Comparison of ENCODE assay signal across 27 cellular contexts in genomic region chr3:170463011-170463410, GRCh38. TPM values are rescaled to one million over a fixed set of nuclear protein-coding genes. Genes with fewer than 3 reads are reported as not detected.
"Had no signal": no experiment of that assay in that cellular context is flagged by ENCODE, and none has a peak within 500 bp of the region (broad histone marks: within the 10 kb centered on the region; RNA-seq: fewer than 3 reads in every experiment).

No MANE protein-coding gene starts in this region.

- ATAC-seq: activated CD4-positive, alpha-beta T cell treated with anti-CD3 and anti-CD28 coated beads for 36 hours; activated T-cell treated with anti-CD3 and anti-CD28 coated beads, Interleukin-2, amount 50 U/mL, for 4 hours; activated T-helper 17 cell treated with anti-CD3 and anti-CD28 coated beads, Interleukin-2, amount 50 U/mL, for 72 hours; effector memory CD8-positive, alpha-beta T cell; foreskin keratinocyte; gastrocnemius medialis had no signal

- H3K27me3 ChIP-seq: brain microvascular endothelial cell, gastrocnemius medialis had no signal

- H3K4me1 ChIP-seq: foreskin keratinocyte, gastrocnemius medialis had no signal

- H3K9me3 ChIP-seq: gastrocnemius medialis had no signal

- H3K4me3 ChIP-seq: gastrocnemius medialis had no signal

- H3K27ac ChIP-seq: brain microvascular endothelial cell, epithelial cell of prostate, foreskin keratinocyte, gastrocnemius medialis had no signal

- FAIRE-seq: astrocyte, colon had no signal

- DNase-seq: activated CD4-positive, alpha-beta memory T cell treated with anti-CD3 and anti-CD28 coated beads for 36 hours; activated CD4-positive, alpha-beta T cell treated with anti-CD3 and anti-CD28 coated beads for 36 hours; activated CD4-positive, alpha-beta T cell treated with anti-CD3 and anti-CD28 coated beads, Interleukin-2, amount 10 ng/mL, durations not matched to agents 24 days and 14 days; activated CD4-positive, CD25-positive, alpha-beta regulatory T cell; activated CD4-positive, CD25-positive, alpha-beta regulatory T cell treated with anti-CD3 and anti-CD28 coated beads, Interleukin-2, amount 50 U/mL, for 72 hours; activated CD8-positive, alpha-beta memory T cell treated with anti-CD3 and anti-CD28 coated beads, Interleukin-2, amount 50 U/mL, for 48 hours; activated effector memory CD4-positive, alpha-beta T cell treated with Interleukin-2 at 50 U/mL for 16 hours; activated gamma-delta T cell treated with Interleukin-2 at 50 U/mL for 16 hours; activated naive CD4-positive, alpha-beta T cell treated with anti-CD3 and anti-CD28 coated beads, Interleukin-2, amount 50 U/mL, for 16 hours; activated naive CD4-positive, alpha-beta T cell treated with Interleukin-2 at 50 U/mL for 16 hours; activated T-cell treated with anti-CD3 and anti-CD28 coated beads, Interleukin-2, amount 50 U/mL, for 4 hours; amniotic stem cell; anterior cingulate cortex; brain microvascular endothelial cell; caudate nucleus; cortex of kidney; dermis blood vessel endothelial cell; effector CD4-positive, alpha-beta T cell; effector memory CD8-positive, alpha-beta T cell; gastrocnemius medialis; glutamatergic neuron; T-helper 2 cell had no signal

- H3K36me3 ChIP-seq: brain microvascular endothelial cell, gastrocnemius medialis had no signal

RNA-seq across cellular contexts. Expression of gene CLDN11, which starts 44.3 kb away (rescaled TPM):
- total RNA-seq: activated CD4-positive, alpha-beta memory T cell treated with anti-CD3 and anti-CD28 coated beads for 36 hours; activated CD4-positive, alpha-beta T cell treated with anti-CD3 and anti-CD28 coated beads for 36 hours; activated CD4-positive, alpha-beta T cell treated with anti-CD3 and anti-CD28 coated beads, Interleukin-2, amount 10 ng/mL, durations not matched to agents 24 days and 14 days; activated T-helper 17 cell treated with anti-CD3 and anti-CD28 coated beads, Interleukin-2, amount 50 U/mL, for 72 hours had no signal
